Comparison of ENCODE assay signal across 8 cellular contexts in genomic region chr15:66707310-66708160, GRCh38. TPM values are rescaled to one million over a fixed set of nuclear protein-coding genes. Genes with fewer than 3 reads are reported as not detected.
DNase-seq lines count a peak whose midpoint lies in the region; ATAC-seq and TF ChIP-seq lines count a peak whose summit lies in the region.

No MANE protein-coding gene starts in this region.

- no peak for TF ChIP-seq CTCF in psoas muscle (IDR thresholded peaks at IDR 0.05)

- DNase-seq in EL (peak; percentile 42), NCI-H82 treated with DMSO at 0.1 percent for 48 hours (lab: John Stamatoyannopoulos, UW; ENCODE audit: unreplicated experiment) (peak; percentile 72), fibroblast of the conjunctiva (ENCODE audit: low read depth) (peak; percentile 43), psoas muscle (no peak), activated gamma-delta T cell treated with Interleukin-2 at 50 U/mL for 16 hours (no peak)
- no peak for DNase-seq in stimulated activated naive CD4-positive, alpha-beta T cell treated with Interleukin-2 at 50 U/mL for 16 hours (lab: John Stamatoyannopoulos, UW)

- H3K27ac ChIP-seq in psoas muscle: no peak overlapping the region

- H3K4me3 ChIP-seq in psoas muscle: peak overlapping the region; percentile 34

- no peaks in the 10 kb centered on the region for H3K27me3 ChIP-seq in psoas muscle (ENCODE audit: insufficient read depth in 3 of 3, low read length in 2 of 3)

- 30 to 50% (median 39%) methylated on average over 16 of the region's 16 CpGs for WGBS in psoas muscle, 3 donors

- no peaks in the 10 kb centered on the region for H3K9me3 ChIP-seq in psoas muscle

- ATAC-seq in psoas muscle: no peak
- no peak for ATAC-seq in HG03139 (IDR thresholded peaks at IDR 0.05; ENCODE audit: unreplicated experiment)
- no peak for ATAC-seq in GM21515 (IDR thresholded peaks at IDR 0.05; ENCODE audit: unreplicated experiment)

- intact Hi-C loops in psoas muscle (cut with DNase I): no loop called here

- peaks cover 9% of the 10 kb centered on the region for H3K4me1 ChIP-seq in psoas muscle

- no peaks in the 10 kb centered on the region for H3K36me3 ChIP-seq in psoas muscle (ENCODE audit: insufficient read depth in 1 of 2, low read depth in 1 of 2)

RNA-seq across cellular contexts. Expression of gene SMAD6, which starts 5.5 kb away (rescaled TPM):
- 1 to 10 TPM; 1.3 to 5.5 (median 3.8) TPM for total RNA-seq in psoas muscle
- 1 to 10 TPM in 1 of 3 donors, under 1 TPM in 2; 0.52 to 3.0 (median 0.79) TPM for polyA plus RNA-seq in psoas muscle

Comparison
In these comparisons a context has a peak if more than half of its experiments do, and no peak if none do; other contexts are left out.
1. DNase-seq: peak in EL (single experiment), NCI-H82 treated with DMSO at 0.1 percent for 48 hours (single experiment) and fibroblast of the conjunctiva (single experiment); none in psoas muscle (0 of 2), stimulated activated naive CD4-positive, alpha-beta T cell treated with Interleukin-2 at 50 U/mL for 16 hours (single experiment) and activated gamma-delta T cell treated with Interleukin-2 at 50 U/mL for 16 hours (single experiment).